Comparison of ENCODE assay signal across 12 cellular contexts in genomic region chr9:135898634-135899407, GRCh38. TPM values are rescaled to one million over a fixed set of nuclear protein-coding genes. Genes with fewer than 3 reads are reported as not detected.
A peak's percentile ranks its signal among the peaks of the same experiment; 100 is the strongest.
DNase-seq lines count a peak whose midpoint lies in the region; ATAC-seq and TF ChIP-seq lines count a peak whose summit lies in the region.
"Had no signal": no experiment of that assay in that cellular context is flagged by ENCODE, and none has a peak within 500 bp of the region (broad histone marks: within the 10 kb centered on the region; RNA-seq: fewer than 3 reads in every experiment).

No MANE protein-coding gene starts in this region.

- peak; percentile 35 for DNase-seq in activated CD4-positive, alpha-beta memory T cell treated with anti-CD3 and anti-CD28 coated beads for 36 hours
- DNase-seq in activated CD4-positive, alpha-beta memory T cell treated with anti-CD3 and anti-CD28 coated beads, Interleukin-2, amount 10 ng/mL, durations not matched to agents 7 days and 5 days: no peak
- DNase-seq in HFF-Myc (ENCODE audit: extremely low read depth, low read depth): peak; percentile 95
- peak; percentile 49 for DNase-seq in astrocyte of the cerebellum (ENCODE audit: low read depth)
- peak in 2 of 10 donors; percentile 19 to 31 for DNase-seq in naive thymus-derived CD8-positive, alpha-beta T cell
- DNase-seq in T-helper 1 cell: no peak
- DNase-seq: NCI-H146; NK-92 treated with Interleukin-12 subunit alpha and Interleukin-12 subunit beta, amount 100 ng/mL, for 24 hours had no signal

- peaks cover 7% of the 10 kb centered on the region for H3K9me3 Mint-ChIP-seq in activated CD4-positive, alpha-beta memory T cell treated with anti-CD3 and anti-CD28 coated beads for 36 hours
- H3K9me3 Mint-ChIP-seq in activated CD4-positive, alpha-beta memory T cell treated with anti-CD3 and anti-CD28 coated beads, Interleukin-2, amount 10 ng/mL, durations not matched to agents 7 days and 5 days: no peaks in the 10 kb centered on the region
- peaks cover 0 to 13% (median 1%) of the 10 kb centered on the region in 9 donors for H3K9me3 Mint-ChIP-seq in naive thymus-derived CD8-positive, alpha-beta T cell

- H3K27me3 Mint-ChIP-seq in activated CD4-positive, alpha-beta memory T cell treated with anti-CD3 and anti-CD28 coated beads for 36 hours: no peaks in the 10 kb centered on the region
- no peaks in the 10 kb centered on the region for H3K27me3 Mint-ChIP-seq in activated CD4-positive, alpha-beta memory T cell treated with anti-CD3 and anti-CD28 coated beads, Interleukin-2, amount 10 ng/mL, durations not matched to agents 7 days and 5 days
- H3K27me3 Mint-ChIP-seq in naive thymus-derived CD8-positive, alpha-beta T cell: no peaks in the 10 kb centered on the region

- in situ Hi-C loops in astrocyte of the cerebellum (cut with HindIII; ENCODE audit: low sequenced_read_pairs): no loop called here

- H3K27ac Mint-ChIP-seq in activated CD4-positive, alpha-beta memory T cell treated with anti-CD3 and anti-CD28 coated beads for 36 hours: peak overlapping the region; percentile 1
- no peak overlapping the region for H3K27ac Mint-ChIP-seq in activated CD4-positive, alpha-beta memory T cell treated with anti-CD3 and anti-CD28 coated beads, Interleukin-2, amount 10 ng/mL, durations not matched to agents 7 days and 5 days
- H3K27ac Mint-ChIP-seq in naive thymus-derived CD8-positive, alpha-beta T cell: peak overlapping the region in 6 of 10 donors; percentile 12 to 60 (median 37)
- H3K27ac Mint-ChIP-seq: T-helper 1 cell treated with Interleukin-12 subunit alpha and Interleukin-12 subunit beta and Interleukin-4 antibody, amounts not matched to agents 30 μg/mL and 1 μg/mL, for 36 hours had no signal

- CTCF ChIA-PET in activated CD4-positive, alpha-beta memory T cell treated with anti-CD3 and anti-CD28 coated beads for 36 hours (lab: Charles Lee): interaction anchor here (1.0 kb wide), 1 partner anchor 8 kb away, joined by 3 read pairs; the partner anchor contains the start of gene CAMSAP1
- CTCF ChIA-PET in activated CD4-positive, alpha-beta memory T cell treated with anti-CD3 and anti-CD28 coated beads, Interleukin-2, amount 10 ng/mL, durations not matched to agents 7 days and 5 days (lab: Charles Lee): interaction anchor here (1.0 kb wide), 1 partner anchor 9 kb away, joined by 3 read pairs; the partner anchor contains the start of gene CAMSAP1

- TF ChIP-seq CTCF in HFF-Myc (IDR thresholded peaks at IDR 0.05; ENCODE audit: low read depth, low read length, missing control alignments) (no peak), astrocyte of the cerebellum (IDR thresholded peaks at IDR 0.05; ENCODE audit: low read depth, low read length, missing control alignments) (no peak)

- peak in 1 of 2 donors; percentile 44 for ATAC-seq in naive thymus-derived CD8-positive, alpha-beta T cell
- no peak for ATAC-seq in GM21528 (IDR thresholded peaks at IDR 0.05; ENCODE audit: low FRiP score, unreplicated experiment)
- ATAC-seq in HG02678 (IDR thresholded peaks at IDR 0.05; ENCODE audit: unreplicated experiment): no peak

- intact Hi-C loops in activated CD4-positive, alpha-beta memory T cell treated with anti-CD3 and anti-CD28 coated beads for 36 hours (cut with micrococcal nuclease): no loop called here

- POLR2A ChIA-PET in activated CD4-positive, alpha-beta memory T cell treated with anti-CD3 and anti-CD28 coated beads for 36 hours (lab: Charles Lee): interaction anchor here (1.5 kb wide), 1 partner anchor 9 kb away, joined by 4 read pairs; no protein-coding TSS in a partner anchor
- POLR2A ChIA-PET in activated CD4-positive, alpha-beta memory T cell treated with anti-CD3 and anti-CD28 coated beads, Interleukin-2, amount 10 ng/mL, durations not matched to agents 7 days and 5 days (lab: Charles Lee): interaction anchor here (0.8 kb wide), 1 partner anchor 9 kb away, joined by 3 read pairs; no protein-coding TSS in a partner anchor
- POLR2A ChIA-PET in naive thymus-derived CD8-positive, alpha-beta T cell (lab: Charles Lee): interaction anchor here (0.6 kb wide), 1 partner anchor 68 kb away, joined by 3 read pairs; no protein-coding TSS in a partner anchor

- H3K4me3 ChIP-seq in HFF-Myc (replicated peaks; ENCODE audit: low read depth, low read length) (no peak overlapping the region), astrocyte of the cerebellum (ENCODE audit: low read depth, low read length) (no peak overlapping the region)
- H3K4me3 ChIP-seq: ascending aorta had no signal

- H3K36me3 Mint-ChIP-seq in activated CD4-positive, alpha-beta memory T cell treated with anti-CD3 and anti-CD28 coated beads for 36 hours: peaks cover 30% of the 10 kb centered on the region
- H3K36me3 Mint-ChIP-seq in activated CD4-positive, alpha-beta memory T cell treated with anti-CD3 and anti-CD28 coated beads, Interleukin-2, amount 10 ng/mL, durations not matched to agents 7 days and 5 days (ENCODE audit: low read depth): peaks cover 17% of the 10 kb centered on the region
- peaks cover under 1 to 8% (median 4%) of the 10 kb centered on the region in 3 donors for H3K36me3 Mint-ChIP-seq in naive thymus-derived CD8-positive, alpha-beta T cell

- peaks cover 77% of the 10 kb centered on the region for H3K4me1 Mint-ChIP-seq in activated CD4-positive, alpha-beta memory T cell treated with anti-CD3 and anti-CD28 coated beads for 36 hours (ENCODE audit: low read depth)
- peaks cover 20% of the 10 kb centered on the region for H3K4me1 Mint-ChIP-seq in activated CD4-positive, alpha-beta memory T cell treated with anti-CD3 and anti-CD28 coated beads, Interleukin-2, amount 10 ng/mL, durations not matched to agents 7 days and 5 days
- H3K4me1 Mint-ChIP-seq in naive thymus-derived CD8-positive, alpha-beta T cell: peaks cover 33 to 78% (median 66%) of the 10 kb centered on the region in 4 donors

- no peak overlapping the region for H3K4me3 Mint-ChIP-seq in activated CD4-positive, alpha-beta memory T cell treated with anti-CD3 and anti-CD28 coated beads for 36 hours
- no peak overlapping the region for H3K4me3 Mint-ChIP-seq in activated CD4-positive, alpha-beta memory T cell treated with anti-CD3 and anti-CD28 coated beads, Interleukin-2, amount 10 ng/mL, durations not matched to agents 7 days and 5 days
- peak overlapping the region in 7 of 10 donors; percentile 5 to 70 (median 19) for H3K4me3 Mint-ChIP-seq in naive thymus-derived CD8-positive, alpha-beta T cell
- H3K4me3 Mint-ChIP-seq: T-helper 1 cell treated with Interleukin-12 subunit alpha and Interleukin-12 subunit beta and Interleukin-4 antibody, amounts not matched to agents 30 μg/mL and 1 μg/mL, for 36 hours had no signal

RNA-seq across cellular contexts. Expression of gene CAMSAP1, which starts 8.5 kb away (rescaled TPM):
- total RNA-seq in activated CD4-positive, alpha-beta memory T cell treated with anti-CD3 and anti-CD28 coated beads for 36 hours: 10 to 100 TPM; 43.2 to 46.0 TPM
- total RNA-seq in activated CD4-positive, alpha-beta memory T cell treated with anti-CD3 and anti-CD28 coated beads, Interleukin-2, amount 10 ng/mL, durations not matched to agents 7 days and 5 days: 10 to 100 TPM; 20.9 to 22.0 TPM
- 10 to 100 TPM; 26.9 to 32.0 TPM for total RNA-seq in naive thymus-derived CD8-positive, alpha-beta T cell
- 1 to 10 TPM in 2 of 3 donors, under 1 TPM in 1; 0.61 to 2.4 (median 1.1) TPM for polyA plus RNA-seq in naive thymus-derived CD8-positive, alpha-beta T cell

Comparison
In these comparisons a context has a peak if more than half of its experiments do, and no peak if none do; other contexts are left out.
1. DNase-seq: peak in activated CD4-positive, alpha-beta memory T cell treated with anti-CD3 and anti-CD28 coated beads for 36 hours (single experiment), HFF-Myc (single experiment) and astrocyte of the cerebellum (single experiment); none in activated CD4-positive, alpha-beta memory T cell treated with anti-CD3 and anti-CD28 coated beads, Interleukin-2, amount 10 ng/mL, durations not matched to agents 7 days and 5 days (single experiment) and T-helper 1 cell (0 of 5).
2. H3K4me3 Mint-ChIP-seq: peak in naive thymus-derived CD8-positive, alpha-beta T cell (7 of 10); none in activated CD4-positive, alpha-beta memory T cell treated with anti-CD3 and anti-CD28 coated beads for 36 hours (single experiment) and activated CD4-positive, alpha-beta memory T cell treated with anti-CD3 and anti-CD28 coated beads, Interleukin-2, amount 10 ng/mL, durations not matched to agents 7 days and 5 days (single experiment).